Comparison of ENCODE assay signal across 21 cellular contexts in the genomic region with DNA sequence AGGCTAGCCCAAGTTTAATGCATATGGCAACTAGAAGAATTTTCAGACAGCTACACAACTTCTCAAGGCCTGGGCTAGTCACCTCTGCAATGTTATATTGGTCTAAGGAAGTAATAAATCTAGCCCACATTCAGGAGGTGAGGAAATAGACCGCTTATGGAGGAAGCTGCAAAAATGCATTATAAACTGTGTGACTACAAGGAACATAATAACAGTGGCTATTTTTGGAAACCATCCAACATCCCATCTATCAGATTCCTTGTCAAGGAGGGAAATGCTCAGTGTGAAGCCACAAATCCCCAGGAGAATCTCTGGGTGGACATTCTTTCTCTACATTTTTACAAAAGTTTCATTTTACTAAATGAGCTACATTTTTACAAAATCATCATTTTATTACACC.
DNase-seq lines count a peak whose midpoint lies in the region; ATAC-seq, FAIRE-seq and TF ChIP-seq lines count a peak whose summit lies in the region.
"Had no signal": no experiment of that assay in that cellular context is flagged by ENCODE, and none has a peak within 500 bp of the region (broad histone marks: within the 10 kb centered on the region; RNA-seq: fewer than 3 reads in every experiment).

No MANE protein-coding gene starts in this region.

- no peak overlapping the region for H3K4me3 ChIP-seq in fibroblast of mammary gland (ENCODE audit: control insufficient read depth, low read depth, low read length)
- H3K4me3 ChIP-seq: A549, upper lobe of left lung had no signal

- no peak for FAIRE-seq in RCC 7860 (lab: Jason Lieb, UNC)
- FAIRE-seq: A549 had no signal

- TF ChIP-seq CTCF in fibroblast of mammary gland (conservative IDR thresholded peaks at IDR 0.05; ENCODE audit: control insufficient read depth, insufficient read depth, low read depth, low read length): no peak

- no peaks in the 10 kb centered on the region for H3K4me1 Mint-ChIP-seq in activated T-cell treated with anti-CD3 and anti-CD28 coated beads, Interleukin-2, amount 50 U/mL, for 4 hours (ENCODE audit: low read depth)
- H3K4me1 Mint-ChIP-seq: activated naive CD8-positive, alpha-beta T cell treated with anti-CD3 and anti-CD28 coated beads, Interleukin-2, amount 50 U/mL, for 24 hours; naive thymus-derived CD4-positive, alpha-beta T cell had no signal

- DNase-seq in NCI-H748 (lab: John Stamatoyannopoulos, UW; ENCODE audit: unreplicated experiment): peak; percentile 21
- DNase-seq in NCI-H748 treated with DMSO at 0.1 percent for 48 hours (lab: John Stamatoyannopoulos, UW): no peak
- DNase-seq in NCI-H2227 treated with DMSO at 0.1 percent for 48 hours (lab: John Stamatoyannopoulos, UW): peak; percentile 61
- DNase-seq in fibroblast of mammary gland (ENCODE audit: low read depth): peak; percentile 92
- peak; percentile 77 for DNase-seq in smooth muscle cell of the brain vasculature (ENCODE audit: low read depth, low spot score)
- no peak for DNase-seq in RCC 7860 (ENCODE audit: low spot score)
- no peak for DNase-seq in activated T-cell treated with anti-CD3 and anti-CD28 coated beads, Interleukin-2, amount 50 U/mL, for 4 hours
- DNase-seq: activated CD4-positive, alpha-beta T cell treated with anti-CD3 and anti-CD28 coated beads for 4 hours; activated naive CD8-positive, alpha-beta T cell treated with anti-CD3 and anti-CD28 coated beads, Interleukin-2, amount 50 U/mL, for 24 hours; activated T-cell treated with anti-CD3 and anti-CD28 coated beads, Interleukin-2, amount 50 U/mL, for 24 hours; Calu3; cortex of kidney; H9; naive thymus-derived CD4-positive, alpha-beta T cell; NCI-H2029; NK-92 treated with Interleukin-12 subunit alpha and Interleukin-12 subunit beta, amount 100 ng/mL, for 24 hours; SIG-M5; T-helper 9 cell; upper lobe of left lung had no signal

- H3K9me3 Mint-ChIP-seq in activated T-cell treated with anti-CD3 and anti-CD28 coated beads, Interleukin-2, amount 50 U/mL, for 4 hours: no peaks in the 10 kb centered on the region
- H3K9me3 Mint-ChIP-seq: activated naive CD8-positive, alpha-beta T cell treated with anti-CD3 and anti-CD28 coated beads, Interleukin-2, amount 50 U/mL, for 24 hours; activated T-cell treated with anti-CD3 and anti-CD28 coated beads, Interleukin-2, amount 50 U/mL, for 24 hours; H9 had no signal

- ATAC-seq in HG02981 (IDR thresholded peaks at IDR 0.05; ENCODE audit: unreplicated experiment): no peak
- ATAC-seq in activated T-cell treated with anti-CD3 and anti-CD28 coated beads, Interleukin-2, amount 50 U/mL, for 4 hours: no peak
- ATAC-seq: A549; activated naive CD8-positive, alpha-beta T cell treated with anti-CD3 and anti-CD28 coated beads, Interleukin-2, amount 50 U/mL, for 24 hours; naive thymus-derived CD4-positive, alpha-beta T cell had no signal

- H3K36me3 Mint-ChIP-seq in activated T-cell treated with anti-CD3 and anti-CD28 coated beads, Interleukin-2, amount 50 U/mL, for 4 hours (ENCODE audit: insufficient read depth): no peaks in the 10 kb centered on the region
- H3K36me3 Mint-ChIP-seq: naive thymus-derived CD4-positive, alpha-beta T cell had no signal

- H3K27me3 Mint-ChIP-seq in activated T-cell treated with anti-CD3 and anti-CD28 coated beads, Interleukin-2, amount 50 U/mL, for 4 hours (ENCODE audit: low read depth): no peaks in the 10 kb centered on the region
- H3K27me3 Mint-ChIP-seq: activated naive CD8-positive, alpha-beta T cell treated with anti-CD3 and anti-CD28 coated beads, Interleukin-2, amount 50 U/mL, for 24 hours; activated T-cell treated with anti-CD3 and anti-CD28 coated beads, Interleukin-2, amount 50 U/mL, for 24 hours had no signal

- H3K4me3 Mint-ChIP-seq in activated T-cell treated with anti-CD3 and anti-CD28 coated beads, Interleukin-2, amount 50 U/mL, for 4 hours: no peak overlapping the region
- H3K4me3 Mint-ChIP-seq: activated naive CD8-positive, alpha-beta T cell treated with anti-CD3 and anti-CD28 coated beads, Interleukin-2, amount 50 U/mL, for 24 hours; activated T-cell treated with anti-CD3 and anti-CD28 coated beads, Interleukin-2, amount 50 U/mL, for 24 hours; H9; naive thymus-derived CD4-positive, alpha-beta T cell had no signal

Comparison
In these comparisons a context has a peak if more than half of its experiments do, and no peak if none do; other contexts are left out.
1. DNase-seq: peak in NCI-H748 (single experiment), NCI-H2227 treated with DMSO at 0.1 percent for 48 hours (single experiment), fibroblast of mammary gland (single experiment) and smooth muscle cell of the brain vasculature (single experiment); none in NCI-H748 treated with DMSO at 0.1 percent for 48 hours (single experiment), RCC 7860 (single experiment) and activated T-cell treated with anti-CD3 and anti-CD28 coated beads, Interleukin-2, amount 50 U/mL, for 4 hours (single experiment).